In genomic region chr7:97357459-97357858, GRCh38 we compare ENCODE assay signal across 21 cellular contexts.
A peak's percentile ranks its signal among the peaks of the same experiment; 100 is the strongest.
DNase-seq lines count a peak whose midpoint lies in the region; ATAC-seq, FAIRE-seq and TF ChIP-seq lines count a peak whose summit lies in the region.
"Had no signal": no experiment of that assay in that cellular context is flagged by ENCODE, and none has a peak within 500 bp of the region (broad histone marks: within the 10 kb centered on the region; RNA-seq: fewer than 3 reads in every experiment).

No MANE protein-coding gene starts in this region.

- no peaks in the 10 kb centered on the region for H3K36me3 ChIP-seq in GM12878 (ENCODE audit: control insufficient read depth in 2 of 2, insufficient read depth in 2 of 2, low read length in 1 of 2)
- H3K36me3 ChIP-seq: BLaER1 had no signal

- no peak overlapping the region for H3K23ac ChIP-seq in H9 (ENCODE audit: insufficient read length, low read depth, low read length)

- H4K20me1 ChIP-seq in GM12878 (ENCODE audit: control insufficient read depth, insufficient read depth) (no peaks in the 10 kb centered on the region), H9 (ENCODE audit: control insufficient read depth, insufficient read depth, insufficient read length) (no peaks in the 10 kb centered on the region)
- H4K20me1 ChIP-seq: BLaER1 had no signal

- no peaks in the 10 kb centered on the region for H3K27me3 Mint-ChIP-seq in activated CD4-positive, alpha-beta T cell treated with anti-CD3 and anti-CD28 coated beads, Interleukin-2, amount 10 ng/mL, durations not matched to agents 24 days and 14 days
- H3K27me3 Mint-ChIP-seq in H9 (ENCODE audit: low read depth), result no peaks in the 10 kb centered on the region
- H3K27me3 Mint-ChIP-seq: CD4-positive, alpha-beta memory T cell had no signal

- H3K36me3 Mint-ChIP-seq in activated CD4-positive, alpha-beta T cell treated with anti-CD3 and anti-CD28 coated beads, Interleukin-2, amount 10 ng/mL, durations not matched to agents 24 days and 14 days (ENCODE audit: low read depth), result no peaks in the 10 kb centered on the region
- no peaks in the 10 kb centered on the region for H3K36me3 Mint-ChIP-seq in H9 (ENCODE audit: insufficient read depth in 1 of 3, low read depth in 3 of 3)
- H3K36me3 Mint-ChIP-seq: CD14-positive monocyte; CD4-positive, alpha-beta memory T cell had no signal

- TF ChIP-seq POLR2A in GM12878 (IDR thresholded peaks at IDR 0.05; ENCODE audit: low read depth, low read length), result no peak

- H4K5ac ChIP-seq in H9 (ENCODE audit: insufficient read length, low read depth, low read length), result no peak overlapping the region

- FAIRE-seq in GM12878 (lab: Jason Lieb, UNC), result no peak
- FAIRE-seq: A204.1, GM12891, GM19239 had no signal

- no peaks in the 10 kb centered on the region for H3K9me3 ChIP-seq in GM12878 (replicated peaks; ENCODE audit: control insufficient read depth, insufficient read depth, low read length)
- H3K9me3 ChIP-seq in H9 (ENCODE audit: control insufficient read depth, low read depth, low read length), result no peaks in the 10 kb centered on the region
- H3K9me3 ChIP-seq: BLaER1 had no signal

- no peak overlapping the region for H3K18ac ChIP-seq in H9 (ENCODE audit: insufficient read length, low read depth, low read length)

- no peaks in the 10 kb centered on the region for H3K9me3 Mint-ChIP-seq in activated CD4-positive, alpha-beta T cell treated with anti-CD3 and anti-CD28 coated beads, Interleukin-2, amount 10 ng/mL, durations not matched to agents 24 days and 14 days
- H3K9me3 Mint-ChIP-seq in H9, result no peaks in the 10 kb centered on the region; a peak in 1 of 5 replicates

- H3K23me2 ChIP-seq in H9 (ENCODE audit: insufficient read length, low read depth, low read length, poor library complexity, severe bottlenecking), result no peaks in the 10 kb centered on the region

- H3K79me2 ChIP-seq in GM12878 (ENCODE audit: control insufficient read depth, insufficient read depth, low read length) (no peaks in the 10 kb centered on the region), H9 (ENCODE audit: insufficient read depth, low read length) (no peaks in the 10 kb centered on the region)

- peak; percentile 62 for ATAC-seq in GM18858 (IDR thresholded peaks at IDR 0.05; ENCODE audit: unreplicated experiment)
- ATAC-seq in HG02870 (IDR thresholded peaks at IDR 0.05; ENCODE audit: unreplicated experiment), result peak; percentile 67
- ATAC-seq in HG03095 (IDR thresholded peaks at IDR 0.05; ENCODE audit: unreplicated experiment), result peak; percentile 73
- ATAC-seq in GM12878, result peak; percentile 72
- ATAC-seq in GM21367 (IDR thresholded peaks at IDR 0.05; ENCODE audit: unreplicated experiment), result no peak

- intact Hi-C loops in GM12878 (cut with micrococcal nuclease; ENCODE audit: unreplicated experiment), result no loop called here
- intact Hi-C loops in activated CD4-positive, alpha-beta T cell treated with anti-CD3 and anti-CD28 coated beads, Interleukin-2, amount 10 ng/mL, durations not matched to agents 24 days and 14 days (cut with micrococcal nuclease), result no loop called here

- no peaks in the 10 kb centered on the region for H3K4me1 Mint-ChIP-seq in activated CD4-positive, alpha-beta T cell treated with anti-CD3 and anti-CD28 coated beads, Interleukin-2, amount 10 ng/mL, durations not matched to agents 24 days and 14 days
- no peaks in the 10 kb centered on the region; a peak in 1 of 4 replicates for H3K4me1 Mint-ChIP-seq in H9
- H3K4me1 Mint-ChIP-seq: CD14-positive monocyte; CD4-positive, alpha-beta memory T cell had no signal

- H3K9ac ChIP-seq in GM12878 (ENCODE audit: control insufficient read depth, insufficient read depth, low read length) (no peak overlapping the region), H9 (ENCODE audit: extremely low read depth, insufficient read length, low read length) (no peak overlapping the region)
- H3K9ac ChIP-seq: BLaER1, KMS-11 had no signal

- no peaks in the 10 kb centered on the region for H3K27me3 ChIP-seq in GM12878 (replicated peaks in 1 of 2; ENCODE audit: control insufficient read depth in 2 of 2, insufficient read depth in 2 of 2, low read length in 1 of 2)
- no peaks in the 10 kb centered on the region; the same call in 1 of the 2 replicates for H3K27me3 ChIP-seq in H9 (ENCODE audit: insufficient read depth, low read length)
- H3K27me3 ChIP-seq: BLaER1 had no signal

- CTCF ChIA-PET in GM12878 (lab: Yijun Ruan, JAX), result no interaction called here

- no peaks in the 10 kb centered on the region for H3K79me1 ChIP-seq in H9 (ENCODE audit: insufficient read depth, low read depth, low read length, poor library complexity, severe bottlenecking)

- H2AFZ ChIP-seq in GM12878 (ENCODE audit: control insufficient read depth, low read depth, low read length) (no peak overlapping the region), H9 (ENCODE audit: low read length) (no peak overlapping the region)

- H3K4me1 ChIP-seq in GM12878 (ENCODE audit: control insufficient read depth, insufficient read depth, low read length), result no peaks in the 10 kb centered on the region
- H3K4me1 ChIP-seq in H9 (ENCODE audit: insufficient read depth, low read length), result no peaks in the 10 kb centered on the region
- H3K4me1 ChIP-seq: BLaER1 had no signal

- TF ChIP-seq CTCF in GM12878 (IDR thresholded peaks at IDR 0.05 in 2 of 3, conservative IDR thresholded peaks at IDR 0.05 in 1 of 3; ENCODE audit: control insufficient read depth in 2 of 3, extremely low read depth in 1 of 3, insufficient read depth in 1 of 3, low read depth in 3 of 3, low read length in 3 of 3), result no peak
- no peak for TF ChIP-seq CTCF in H9 (conservative IDR thresholded peaks at IDR 0.05)

- no peak overlapping the region for H3T11ph ChIP-seq in H9 (ENCODE audit: low read length)

- no peak overlapping the region for H2BK120ac ChIP-seq in H9 (ENCODE audit: low read depth, low read length, poor library complexity, severe bottlenecking)

- no peak for TF ChIP-seq EP300 in GM12878 (IDR thresholded peaks at IDR 0.05; ENCODE audit: borderline replicate concordance in 1 of 2, control insufficient read depth in 1 of 2, low read depth in 2 of 2, low read length in 2 of 2)

- H2BK20ac ChIP-seq in H9 (ENCODE audit: low read depth, low read length, poor library complexity, severe bottlenecking), result no peak overlapping the region

- H2BK5ac ChIP-seq in H9 (ENCODE audit: insufficient read length, low read length), result no peak overlapping the region

- no peak overlapping the region for H4K8ac ChIP-seq in H9 (replicated peaks; ENCODE audit: insufficient read length, low read depth, low read length)

- RAD21 ChIA-PET in GM12878 (lab: Charles Lee; ENCODE audit: unreplicated experiment), result no interaction called here

- POLR2A ChIA-PET in GM12878 (lab: Charles Lee), result no interaction called here

- SMC1A ChIA-PET in GM12878 (lab: Charles Lee; ENCODE audit: uncharacterized antibody, unreplicated experiment), result no interaction called here

- no peak overlapping the region for H3K27ac ChIP-seq in GM12878 (ENCODE audit: control insufficient read depth, insufficient read depth)
- H3K27ac ChIP-seq in H9 (ENCODE audit: insufficient read length, low read depth, low read length), result no peak overlapping the region
- H3K27ac ChIP-seq: BLaER1, HL-60, KMS-11 had no signal

- H4K91ac ChIP-seq in H9 (ENCODE audit: insufficient read length, low read depth, low read length), result no peak overlapping the region

- H3K4me3 ChIP-seq in GM12878, result no peak overlapping the region
- H3K4me3 ChIP-seq: BLaER1 had no signal

- H3K4me3 Mint-ChIP-seq in activated CD4-positive, alpha-beta T cell treated with anti-CD3 and anti-CD28 coated beads, Interleukin-2, amount 10 ng/mL, durations not matched to agents 24 days and 14 days, result no peak overlapping the region
- H3K4me3 Mint-ChIP-seq in H9, result no peak overlapping the region
- H3K4me3 Mint-ChIP-seq: CD14-positive monocyte; CD4-positive, alpha-beta memory T cell had no signal

- no peak overlapping the region for H3K4ac ChIP-seq in H9 (ENCODE audit: low read depth, low read length)

- no peak overlapping the region for H3K4me2 ChIP-seq in GM12878 (ENCODE audit: control insufficient read depth, insufficient read depth)
- no peak overlapping the region for H3K4me2 ChIP-seq in H9 (ENCODE audit: insufficient read depth, insufficient read length, low read length)
- H3K4me2 ChIP-seq: BLaER1, KMS-11 had no signal

- no peak for TF ChIP-seq RAD21 in GM12878 (IDR thresholded peaks at IDR 0.05; ENCODE audit: insufficient read depth, low read depth, low read length)

- H3K27ac Mint-ChIP-seq in activated CD4-positive, alpha-beta T cell treated with anti-CD3 and anti-CD28 coated beads, Interleukin-2, amount 10 ng/mL, durations not matched to agents 24 days and 14 days, result no peak overlapping the region
- no peak overlapping the region for H3K27ac Mint-ChIP-seq in H9
- H3K27ac Mint-ChIP-seq: CD14-positive monocyte; CD4-positive, alpha-beta memory T cell had no signal

- in situ Hi-C loops in GM12878 (cut with MboI), result no loop called here
- in situ Hi-C loops in ACHN (cut with HindIII; ENCODE audit: low pct_ligation_motif_present, low pct_unique_long_range_greater_than_20kb, low sequenced_read_pairs), result no loop called here

- H3K14ac ChIP-seq in H9 (ENCODE audit: insufficient read depth, low read length), result no peak overlapping the region

- no TSS peak for BruUV-seq in GM12878 (replicated peaks; lab: Mats Ljungman, UMichigan)

- no peak overlapping the region for H2BK15ac ChIP-seq in H9 (ENCODE audit: low read depth, low read length)

- H2AK5ac ChIP-seq in H9 (ENCODE audit: insufficient read length, low read length), result no peak overlapping the region

- no peak overlapping the region for H3K56ac ChIP-seq in H9 (ENCODE audit: insufficient read length, low read depth, low read length)

- no peak overlapping the region for H2BK12ac ChIP-seq in H9 (ENCODE audit: insufficient read length, low read depth, low read length)

- DNase-seq in GM12878 (ENCODE audit: low read depth, low spot score), result no peak
- no peak for DNase-seq in activated CD4-positive, alpha-beta T cell treated with anti-CD3 and anti-CD28 coated beads, Interleukin-2, amount 10 ng/mL, durations not matched to agents 24 days and 14 days
- no peak for DNase-seq in ACHN
- DNase-seq in H9, result no peak
- DNase-seq: CD4-positive, alpha-beta memory T cell; DMS153; DMS79; GDM1; GOT3; H7 had no signal

TF ChIP-seq in GM12878, 131 proteins besides CTCF, POLR2A, EP300 and RAD21:
- TF ChIP-seq MEF2A (IDR thresholded peaks at IDR 0.05; ENCODE audit: insufficient read depth, low read depth, low read length), result no peak
- TF ChIP-seq HDAC2 (IDR thresholded peaks at IDR 0.05), result no peak
- TF ChIP-seq JUNB (IDR thresholded peaks at IDR 0.05), result peak; percentile 37; the same call in 1 of the 2 replicates
- no peak for TF ChIP-seq IRF5 (IDR thresholded peaks at IDR 0.05; ENCODE audit: borderline replicate concordance)
TF ChIP-seq in GM12878: peak in this region for 1.
